In genomic region chr20:58850693-58851174, GRCh38 we compare ENCODE assay signal across 9 cellular contexts. TPM values are rescaled to one million over a fixed set of nuclear protein-coding genes. Genes with fewer than 3 reads are reported as not detected.
DNase-seq lines count a peak whose midpoint lies in the region; ATAC-seq and TF ChIP-seq lines count a peak whose summit lies in the region.
"Had no signal": no experiment of that assay in that cellular context is flagged by ENCODE, and none has a peak within 500 bp of the region (broad histone marks: within the 10 kb centered on the region; RNA-seq: fewer than 3 reads in every experiment).

GNAS-AS1 (minus strand) TSS chr20:58850902.

- H3K9ac ChIP-seq in liver (ENCODE audit: low read depth in 1 of 2, low read length in 2 of 2): no peak within 1 kb of the TSS

- no peaks in the 10 kb centered on the region for H3K9me3 ChIP-seq in CD4-positive, alpha-beta memory T cell (ENCODE audit: control insufficient read depth in 1 of 2, low read length in 2 of 2)
- no peaks in the 10 kb centered on the region for H3K9me3 ChIP-seq in liver (ENCODE audit: control insufficient read depth in 4 of 4, low read length in 3 of 4)

- DNase-seq in CD4-positive, alpha-beta memory T cell: peak; percentile 62 to 73 (median 73)
- DNase-seq in HuH-7.5 (ENCODE audit: low spot score) (peak; percentile 98), choroid plexus epithelial cell (ENCODE audit: low read depth) (peak; percentile 93), occipital lobe (lab: John Stamatoyannopoulos, UW) (no peak)
- peak; percentile 91 for DNase-seq in activated CD4-positive, alpha-beta T cell treated with anti-CD3 and anti-CD28 coated beads for 36 hours
- DNase-seq in stimulated activated CD4-positive, alpha-beta T cell treated with anti-CD3 and anti-CD28 coated beads, Interleukin-4, amount 100 ng/mL, for 4 hours: peak; percentile 78 to 81

- peaks cover 29 to 32% of the 10 kb centered on the region in 2 donors for H3K27me3 Mint-ChIP-seq in CD4-positive, alpha-beta memory T cell
- peaks cover 41% of the 10 kb centered on the region for H3K27me3 Mint-ChIP-seq in activated CD4-positive, alpha-beta T cell treated with anti-CD3 and anti-CD28 coated beads for 36 hours

- POLR2A ChIA-PET in CD4-positive, alpha-beta memory T cell (lab: Charles Lee; ENCODE audit: partially characterized antibody): interaction anchor here (0.9 to 1.5 kb wide), 2 partner anchors 200 to 462 kb away, joined by 3 to 4 read pairs; partner anchors contain the start of genes STX16 and VAPB
- POLR2A ChIA-PET in activated CD4-positive, alpha-beta T cell treated with anti-CD3 and anti-CD28 coated beads for 36 hours (lab: Charles Lee): no interaction called here

- CTCF ChIA-PET in CD4-positive, alpha-beta memory T cell (lab: Charles Lee; ENCODE audit: partially characterized antibody): interaction anchor here (0.8 to 1.1 kb wide), 2 partner anchors 193 to 369 kb away, joined by 3 to 5 read pairs; no protein-coding TSS in a partner anchor
- CTCF ChIA-PET in activated CD4-positive, alpha-beta T cell treated with anti-CD3 and anti-CD28 coated beads for 36 hours (lab: Charles Lee): interaction anchor here (0.7 to 0.9 kb wide), 3 partner anchors 15 to 1656 kb away, joined by 3 read pairs; no protein-coding TSS in a partner anchor

- 48% methylated on average over 25 of the region's 25 CpGs for WGBS in liver

- no peak within 1 kb of the TSS for H3K27ac ChIP-seq in CD4-positive, alpha-beta memory T cell (ENCODE audit: low read depth, low read length)
- H3K27ac ChIP-seq in liver (ENCODE audit: low read depth in 1 of 2, low read length in 2 of 2): no peak within 1 kb of the TSS

- H3K4me3 ChIP-seq in CD4-positive, alpha-beta memory T cell (ENCODE audit: low read length in 2 of 2): peak within 1 kb of the TSS in 1 of 2 donors; percentile 46
- H3K4me3 ChIP-seq in choroid plexus epithelial cell (ENCODE audit: low read depth, low read length) (peak within 1 kb of the TSS; percentile 74), liver (ENCODE audit: low read depth in 1 of 3, low read length in 3 of 3) (peak within 1 kb of the TSS in 2 of 3 donors; percentile 38 to 39)

- H3K27me3 ChIP-seq in CD4-positive, alpha-beta memory T cell (ENCODE audit: insufficient read depth, low read length): peaks cover 16% of the 10 kb centered on the region
- peaks cover 0 to 10% (median 2%) of the 10 kb centered on the region in 4 donors for H3K27me3 ChIP-seq in liver (ENCODE audit: control insufficient read depth in 4 of 4, insufficient read depth in 4 of 4, low read length in 3 of 4)

- peaks cover 13% of the 10 kb centered on the region for H3K4me1 ChIP-seq in CD4-positive, alpha-beta memory T cell (ENCODE audit: insufficient read depth, low read length)
- H3K4me1 ChIP-seq in liver (ENCODE audit: control insufficient read depth in 4 of 4, insufficient read depth in 4 of 4, low read length in 3 of 4): peaks cover 0 to 17% (median 5%) of the 10 kb centered on the region in 4 donors

- H3K4me3 Mint-ChIP-seq in CD4-positive, alpha-beta memory T cell: peak within 1 kb of the TSS; percentile 86 to 95 (median 90)
- peak within 1 kb of the TSS; percentile 77 for H3K4me3 Mint-ChIP-seq in activated CD4-positive, alpha-beta T cell treated with anti-CD3 and anti-CD28 coated beads for 36 hours

- intact Hi-C loops in CD4-positive, alpha-beta memory T cell (cut with micrococcal nuclease): loop anchor here (5.0 kb wide), 1 partner anchor 613 kb away; no protein-coding TSS in a partner anchor
- intact Hi-C loops in activated CD4-positive, alpha-beta T cell treated with anti-CD3 and anti-CD28 coated beads for 36 hours (cut with DNase I, micrococcal nuclease): loop anchor here (5.0 kb wide), 2 partner anchors 198 to 613 kb away; partner anchors contain the start of gene STX16 (in 1 of the 2)

- H3K9me3 Mint-ChIP-seq in CD4-positive, alpha-beta memory T cell: no peaks in the 10 kb centered on the region
- H3K9me3 Mint-ChIP-seq in activated CD4-positive, alpha-beta T cell treated with anti-CD3 and anti-CD28 coated beads for 36 hours (ENCODE audit: low read depth): no peaks in the 10 kb centered on the region

- peaks cover 4 to 19% (median 13%) of the 10 kb centered on the region in 4 donors for H3K4me1 Mint-ChIP-seq in CD4-positive, alpha-beta memory T cell
- peaks cover 27% of the 10 kb centered on the region for H3K4me1 Mint-ChIP-seq in activated CD4-positive, alpha-beta T cell treated with anti-CD3 and anti-CD28 coated beads for 36 hours

- no peak for TF ChIP-seq CTCF in choroid plexus epithelial cell (conservative IDR thresholded peaks at IDR 0.05; ENCODE audit: low read depth, low read length)
- no peak for TF ChIP-seq CTCF in liver (IDR thresholded peaks at IDR 0.05; ENCODE audit: low read depth, low read length, missing input control)

- H3K36me3 ChIP-seq in CD4-positive, alpha-beta memory T cell (ENCODE audit: insufficient read depth, low read length): no peaks in the 10 kb centered on the region
- H3K36me3 ChIP-seq in liver (ENCODE audit: control insufficient read depth in 4 of 4, insufficient read depth in 3 of 4, low read depth in 1 of 4, low read length in 3 of 4): no peaks in the 10 kb centered on the region

- ATAC-seq in GM21423 (IDR thresholded peaks at IDR 0.05; ENCODE audit: unreplicated experiment): peak; percentile 81
- ATAC-seq in activated CD4-positive, alpha-beta T cell treated with anti-CD3 and anti-CD28 coated beads for 36 hours: peak; percentile 91
- ATAC-seq: Panc1 had no signal

- TF ChIP-seq RAD21 in liver (IDR thresholded peaks at IDR 0.05): no peak

- H3K36me3 Mint-ChIP-seq in CD4-positive, alpha-beta memory T cell: peaks cover 0 to 2% of the 10 kb centered on the region in 2 donors
- no peaks in the 10 kb centered on the region for H3K36me3 Mint-ChIP-seq in activated CD4-positive, alpha-beta T cell treated with anti-CD3 and anti-CD28 coated beads for 36 hours (ENCODE audit: low read depth)

- peak within 1 kb of the TSS in 2 of 7 donors; percentile 46 to 75 for H3K27ac Mint-ChIP-seq in CD4-positive, alpha-beta memory T cell
- peak within 1 kb of the TSS; percentile 59 for H3K27ac Mint-ChIP-seq in activated CD4-positive, alpha-beta T cell treated with anti-CD3 and anti-CD28 coated beads for 36 hours

TF ChIP-seq in liver, 16 proteins besides CTCF, POLR2A, EP300 and RAD21:
- TF ChIP-seq RXRA (IDR thresholded peaks at IDR 0.05): no peak
- TF ChIP-seq SP1 (IDR thresholded peaks at IDR 0.05): no peak
- TF ChIP-seq REST (IDR thresholded peaks at IDR 0.05): no peak
- TF ChIP-seq JUND (IDR thresholded peaks at IDR 0.05): no peak
- no peak for TF ChIP-seq TAF1 (conservative IDR thresholded peaks at IDR 0.05)
- no peak for TF ChIP-seq EGR1 (IDR thresholded peaks at IDR 0.05; ENCODE audit: low read depth in 2 of 2)
- no peak for TF ChIP-seq HNF4A (conservative IDR thresholded peaks at IDR 0.05)
- peak; percentile 65 to 82 for TF ChIP-seq GABPA (IDR thresholded peaks at IDR 0.05 in 1 of 2, conservative IDR thresholded peaks at IDR 0.05 in 1 of 2)

RNA-seq across cellular contexts. Expression of gene GNAS-AS1, which starts in this region (rescaled TPM):
- total RNA-seq in CD4-positive, alpha-beta memory T cell: 1 to 10 TPM in 1 of 2 experiments, under 1 TPM in 1; 0.94 to 1.1 TPM
- polyA plus RNA-seq in CD4-positive, alpha-beta memory T cell: not detected
- 1 to 10 TPM; 1.1 to 1.9 TPM for total RNA-seq in activated CD4-positive, alpha-beta T cell treated with anti-CD3 and anti-CD28 coated beads for 36 hours
- total RNA-seq in liver: under 1 TPM; 0.08 to 0.42 TPM
- polyA plus RNA-seq in liver: under 1 TPM in 1 of 2 donors, not detected in 1; 0.09 TPM
- total RNA-seq in occipital lobe: 0.94 TPM
